32 cellular contexts compared by ENCODE assay signal in the genomic region with DNA sequence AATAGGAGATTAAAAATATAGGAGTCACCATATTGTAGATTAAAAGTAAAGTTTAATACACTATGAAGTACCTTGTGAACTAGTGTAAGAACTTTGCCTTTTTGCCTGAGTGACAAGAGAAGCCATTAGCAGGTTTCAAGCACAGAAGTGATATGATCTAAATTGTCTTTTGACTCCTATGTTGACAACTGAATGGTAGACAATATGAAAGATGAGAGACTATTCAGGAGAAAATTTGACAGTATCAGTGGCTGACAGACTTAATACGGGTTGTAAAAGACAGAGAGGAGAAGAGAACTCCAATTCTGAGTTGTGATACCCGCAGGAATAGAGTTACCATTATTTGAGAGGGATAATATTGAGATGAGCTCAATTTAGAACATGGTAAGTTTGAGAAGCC.
DNase-seq lines count a peak whose midpoint lies in the region; ATAC-seq and TF ChIP-seq lines count a peak whose summit lies in the region.
"Had no signal": no experiment of that assay in that cellular context is flagged by ENCODE, and none has a peak within 500 bp of the region (broad histone marks: within the 10 kb centered on the region; RNA-seq: fewer than 3 reads in every experiment).

No MANE protein-coding gene starts in this region.

- H3K79me2 ChIP-seq in SU-DHL-6 (ENCODE audit: insufficient read depth, low read length) (no peaks in the 10 kb centered on the region), neural cell (replicated peaks; ENCODE audit: insufficient read depth, low read length) (no peaks in the 10 kb centered on the region)

- no peaks in the 10 kb centered on the region for H3F3A ChIP-seq in SU-DHL-6 (ENCODE audit: insufficient read depth)
- H3F3A ChIP-seq in neural cell (ENCODE audit: insufficient read depth, low read length, poor library complexity, severe bottlenecking) = no peaks in the 10 kb centered on the region

- ATAC-seq in psoas muscle = no peak
- ATAC-seq: A549; CD8-positive, alpha-beta T cell had no signal

- no peak for DNase-seq in endothelial cell (ENCODE audit: low spot score)
- no peak for DNase-seq in CD4-positive, alpha-beta memory T cell
- no peak for DNase-seq in psoas muscle
- no peak for DNase-seq in tibial nerve (ENCODE audit: low spot score in 2 of 2)
- DNase-seq: 8988T; ACHN; AML-193; BE2C; C1 segment of cervical spinal cord; Caco-2; Calu3; CD4-positive, alpha-beta T cell; CD4-positive, CD25-positive, alpha-beta regulatory T cell; CD8-positive, alpha-beta memory T cell; CD8-positive, alpha-beta T cell; COR-L47; DMS 273 treated with DMSO at 0.1 percent for 48 hours; DMS153; DMS53; DMS79; DMS79 treated with DMSO at 0.1 percent for 48 hours; DND-41; EL had no signal

- no peak overlapping the region for H3K4me2 ChIP-seq in SU-DHL-6 (ENCODE audit: low read depth, low read length, poor library complexity, severe bottlenecking)
- H3K4me2 ChIP-seq in neural cell (ENCODE audit: low read length) = no peak overlapping the region
- H3K4me2 ChIP-seq: A549, BLaER1 had no signal

- H3K36me3 Mint-ChIP-seq in endothelial cell (ENCODE audit: low read depth, unreplicated experiment) = no peaks in the 10 kb centered on the region
- no peaks in the 10 kb centered on the region for H3K36me3 Mint-ChIP-seq in CD4-positive, alpha-beta memory T cell
- H3K36me3 Mint-ChIP-seq: CD14-positive monocyte; CD4-positive, CD25-positive, alpha-beta regulatory T cell; CD8-positive, alpha-beta memory T cell; CD8-positive, alpha-beta T cell had no signal

- no peaks in the 10 kb centered on the region for H3K9me3 Mint-ChIP-seq in endothelial cell (ENCODE audit: unreplicated experiment)
- H3K9me3 Mint-ChIP-seq in CD4-positive, alpha-beta memory T cell = peaks cover 0 to 12% (median 8%) of the 10 kb centered on the region in 8 donors

- H2AFZ ChIP-seq in SU-DHL-6 (ENCODE audit: low read depth, low read length, severe bottlenecking) = peak overlapping the region; percentile 72
- no peak overlapping the region for H2AFZ ChIP-seq in neural cell (ENCODE audit: low read depth, low read length)

- POLR2A ChIA-PET in CD4-positive, alpha-beta memory T cell (lab: Charles Lee; ENCODE audit: partially characterized antibody) = no interaction called here

- TF ChIP-seq CTCF in SU-DHL-6 (IDR thresholded peaks at IDR 0.05; ENCODE audit: insufficient read depth, low read length, poor library complexity, severe bottlenecking) (no peak), endothelial cell (IDR thresholded peaks at IDR 0.05; ENCODE audit: unreplicated experiment) (no peak), neural cell (IDR thresholded peaks at IDR 0.05; ENCODE audit: poor library complexity, severe bottlenecking) (no peak), psoas muscle (IDR thresholded peaks at IDR 0.05) (no peak), tibial nerve (IDR thresholded peaks at IDR 0.05) (no peak)

- H3K4me3 ChIP-seq in SU-DHL-6 (ENCODE audit: insufficient read depth, low read length, poor library complexity, severe bottlenecking) (no peak overlapping the region), neural cell (ENCODE audit: low read length) (no peak overlapping the region), psoas muscle (no peak overlapping the region), tibial nerve (no peak overlapping the region)
- no peak overlapping the region for H3K4me3 ChIP-seq in CD4-positive, alpha-beta memory T cell (ENCODE audit: low read length in 2 of 2)
- H3K4me3 ChIP-seq: A549; BLaER1; BLaER1 treated with 17β-estradiol and CSF1 and Interleukin-3, amounts not matched to agents 10 nM and 100 nM had no signal

- H4K20me1 ChIP-seq in SU-DHL-6 (ENCODE audit: low read depth, low read length) = no peaks in the 10 kb centered on the region
- H4K20me1 ChIP-seq in neural cell (ENCODE audit: insufficient read depth) = no peaks in the 10 kb centered on the region
- H4K20me1 ChIP-seq: BLaER1; BLaER1 treated with 17β-estradiol and CSF1 and Interleukin-3, amounts not matched to agents 10 nM and 100 nM had no signal

- H3K4me3 Mint-ChIP-seq in endothelial cell (ENCODE audit: unreplicated experiment) = no peak overlapping the region
- no peak overlapping the region for H3K4me3 Mint-ChIP-seq in CD4-positive, alpha-beta memory T cell
- H3K4me3 Mint-ChIP-seq: B cell; CD14-positive monocyte; CD4-positive, alpha-beta T cell; CD4-positive, CD25-positive, alpha-beta regulatory T cell; CD8-positive, alpha-beta memory T cell; CD8-positive, alpha-beta T cell had no signal

- H3K9ac ChIP-seq in SU-DHL-6 (ENCODE audit: low read length) (no peak overlapping the region), neural cell (ENCODE audit: low read length) (no peak overlapping the region)
- H3K9ac ChIP-seq: BLaER1; BLaER1 treated with 17β-estradiol and CSF1 and Interleukin-3, amounts not matched to agents 10 nM and 100 nM had no signal

- intact Hi-C loops in CD4-positive, alpha-beta memory T cell (cut with micrococcal nuclease) = no loop called here
- intact Hi-C loops in psoas muscle (cut with DNase I) = no loop called here

- H3K9me2 ChIP-seq in SU-DHL-6 (replicated peaks; ENCODE audit: insufficient read depth, low read length) (no peaks in the 10 kb centered on the region), neural cell (ENCODE audit: insufficient read depth, low read length) (no peaks in the 10 kb centered on the region)

- no peaks in the 10 kb centered on the region for H3K4me1 ChIP-seq in CD4-positive, alpha-beta memory T cell (ENCODE audit: insufficient read depth, low read length)
- no peaks in the 10 kb centered on the region for H3K4me1 ChIP-seq in psoas muscle
- no peaks in the 10 kb centered on the region for H3K4me1 ChIP-seq in tibial nerve
- H3K4me1 ChIP-seq: A549, BE2C, BLaER1 had no signal

- 81 to 91% (median 82%) methylated on average over 2 of the region's 2 CpGs for WGBS in psoas muscle, 3 donors
- 86% methylated on average over 2 of the region's 2 CpGs for WGBS in tibial nerve, 2 donors

- no peaks in the 10 kb centered on the region for H3K27me3 ChIP-seq in SU-DHL-6 (ENCODE audit: low read length)
- no peaks in the 10 kb centered on the region for H3K27me3 ChIP-seq in neural cell (ENCODE audit: insufficient read depth, low read depth, low read length)
- no peaks in the 10 kb centered on the region for H3K27me3 ChIP-seq in CD4-positive, alpha-beta memory T cell (ENCODE audit: insufficient read depth, low read length)
- no peaks in the 10 kb centered on the region for H3K27me3 ChIP-seq in psoas muscle (ENCODE audit: insufficient read depth in 3 of 3, low read length in 2 of 3)
- no peaks in the 10 kb centered on the region for H3K27me3 ChIP-seq in tibial nerve
- H3K27me3 ChIP-seq: BE2C; BLaER1; BLaER1 treated with 17β-estradiol and CSF1 and Interleukin-3, amounts not matched to agents 10 nM and 100 nM had no signal

- no peak for TF ChIP-seq POLR2A in tibial nerve (IDR thresholded peaks at IDR 0.05)

- H3K27me3 Mint-ChIP-seq in endothelial cell (ENCODE audit: unreplicated experiment) = peaks cover 1% of the 10 kb centered on the region
- H3K27me3 Mint-ChIP-seq in CD4-positive, alpha-beta memory T cell = no peaks in the 10 kb centered on the region
- H3K27me3 Mint-ChIP-seq: B cell; CD4-positive, alpha-beta T cell; CD4-positive, CD25-positive, alpha-beta regulatory T cell; CD8-positive, alpha-beta memory T cell had no signal

- peaks cover 23% of the 10 kb centered on the region for H3K4me1 Mint-ChIP-seq in endothelial cell (ENCODE audit: unreplicated experiment)
- no peaks in the 10 kb centered on the region for H3K4me1 Mint-ChIP-seq in CD4-positive, alpha-beta memory T cell
- H3K4me1 Mint-ChIP-seq: B cell; CD14-positive monocyte; CD4-positive, CD25-positive, alpha-beta regulatory T cell; CD8-positive, alpha-beta memory T cell had no signal

- H3K9me3 ChIP-seq in SU-DHL-6 (ENCODE audit: insufficient read depth, low read length) = 0 out of 2 replicates have a peak, but pooled peaks cover 4% of the 10 kb centered on the region
- no peaks in the 10 kb centered on the region for H3K9me3 ChIP-seq in neural cell (ENCODE audit: low read length)
- no peaks in the 10 kb centered on the region for H3K9me3 ChIP-seq in CD4-positive, alpha-beta memory T cell (ENCODE audit: control insufficient read depth in 1 of 2, low read length in 2 of 2)
- no peaks in the 10 kb centered on the region for H3K9me3 ChIP-seq in psoas muscle
- H3K9me3 ChIP-seq in tibial nerve = no peaks in the 10 kb centered on the region
- H3K9me3 ChIP-seq: A549; BE2C; BLaER1; BLaER1 treated with 17β-estradiol and CSF1 and Interleukin-3, amounts not matched to agents 10 nM and 100 nM had no signal

- CTCF ChIA-PET in CD4-positive, alpha-beta memory T cell (lab: Charles Lee; ENCODE audit: partially characterized antibody) = no interaction called here

- H3K27ac ChIP-seq in SU-DHL-6 (ENCODE audit: low read depth, low read length) (no peak overlapping the region), neural cell (ENCODE audit: low read length) (peak overlapping the region; percentile 7), psoas muscle (no peak overlapping the region), tibial nerve (no peak overlapping the region)
- H3K27ac ChIP-seq in CD4-positive, alpha-beta memory T cell (ENCODE audit: low read depth, low read length) = no peak overlapping the region
- H3K27ac ChIP-seq: 22Rv1, A549, BLaER1, C4-2B had no signal

- no peak for TF ChIP-seq RAD21 in neural cell (conservative IDR thresholded peaks at IDR 0.05)

- H3K36me3 ChIP-seq in SU-DHL-6 (ENCODE audit: low read length) = 0 out of 2 replicates have a peak, but pooled peaks cover 3% of the 10 kb centered on the region
- no peaks in the 10 kb centered on the region for H3K36me3 ChIP-seq in neural cell (ENCODE audit: insufficient read depth, low read length)
- H3K36me3 ChIP-seq in CD4-positive, alpha-beta memory T cell (ENCODE audit: insufficient read depth, low read length) = no peaks in the 10 kb centered on the region
- H3K36me3 ChIP-seq in psoas muscle (ENCODE audit: insufficient read depth in 1 of 2, low read depth in 1 of 2) = no peaks in the 10 kb centered on the region
- no peaks in the 10 kb centered on the region for H3K36me3 ChIP-seq in tibial nerve
- H3K36me3 ChIP-seq: BE2C; BLaER1; BLaER1 treated with 17β-estradiol and CSF1 and Interleukin-3, amounts not matched to agents 10 nM and 100 nM had no signal

- peak overlapping the region; percentile 93 for H3K27ac Mint-ChIP-seq in endothelial cell (ENCODE audit: unreplicated experiment)
- H3K27ac Mint-ChIP-seq in CD4-positive, alpha-beta memory T cell = no peak overlapping the region
- H3K27ac Mint-ChIP-seq: B cell; CD14-positive monocyte; CD4-positive, alpha-beta T cell; CD4-positive, CD25-positive, alpha-beta regulatory T cell; CD8-positive, alpha-beta memory T cell; CD8-positive, alpha-beta T cell had no signal

- peak; percentile 98 for TF ChIP-seq EP300 in neural cell (conservative IDR thresholded peaks at IDR 0.05; ENCODE audit: poor library complexity, severe bottlenecking)
- no peak for TF ChIP-seq EP300 in tibial nerve (IDR thresholded peaks at IDR 0.05)

TF ChIP-seq in neural cell, 6 proteins besides CTCF, POLR2A, EP300 and RAD21 (continues in another document):
- TF ChIP-seq POLR2AphosphoS5 (IDR thresholded peaks at IDR 0.05) (peak; percentile 85), TAF1 (IDR thresholded peaks at IDR 0.05; ENCODE audit: low read depth) (no peak), SMC3 (conservative IDR thresholded peaks at IDR 0.05; ENCODE audit: poor library complexity) (no peak), EZH2 (IDR thresholded peaks at IDR 0.05; ENCODE audit: borderline replicate concordance, insufficient read depth, low read length, poor library complexity, severe bottlenecking) (no peak)
